In the genomic region with DNA sequence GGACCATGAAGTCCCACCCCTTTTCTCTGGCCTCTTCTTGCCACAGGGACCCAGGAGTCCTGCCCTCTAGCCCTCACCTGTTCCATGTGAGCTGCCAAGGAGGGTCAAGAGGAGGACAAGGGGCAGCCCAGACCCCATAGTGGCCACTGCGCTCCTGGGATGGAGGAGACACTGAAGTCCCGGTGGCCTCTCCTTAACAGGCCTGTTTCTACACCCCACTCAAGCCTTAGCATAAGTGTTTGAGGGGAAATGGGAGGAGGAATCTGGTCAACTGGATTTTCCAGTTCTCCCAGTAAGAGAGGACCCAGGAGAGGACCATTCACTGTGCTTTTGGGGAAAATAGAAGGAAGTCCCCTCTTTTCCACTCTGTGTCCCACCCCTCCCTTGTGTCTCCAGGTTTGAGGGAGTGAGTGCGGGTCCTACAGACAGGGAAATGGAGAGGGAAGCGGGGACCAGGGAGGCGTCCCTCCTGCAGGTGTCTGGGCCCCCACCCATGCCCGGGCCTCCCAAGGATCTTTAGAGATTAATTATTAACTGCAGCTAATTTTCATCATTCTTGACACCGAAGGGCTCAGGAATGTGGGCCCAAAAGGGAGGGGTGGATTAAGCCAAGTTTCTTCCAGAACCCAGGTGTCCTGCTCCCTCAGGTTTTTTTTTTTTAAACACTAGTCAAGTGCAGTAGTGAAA, we compare ENCODE assay signal across 37 cellular contexts. TPM values are rescaled to one million over a fixed set of nuclear protein-coding genes. Genes with fewer than 3 reads are reported as not detected.
DNase-seq lines count a peak whose midpoint lies in the region; TF ChIP-seq lines count a peak whose summit lies in the region.
"Had no signal": no experiment of that assay in that cellular context is flagged by ENCODE, and none has a peak within 500 bp of the region (broad histone marks: within the 10 kb centered on the region; RNA-seq: fewer than 3 reads in every experiment).

A gene (minus strand): TSS at position 212 of the 687 bp plus-strand sequence. CDS start 74 bp downstream, at position 138.

- TF ChIP-seq POLR2A in breast epithelium (IDR thresholded peaks at IDR 0.05) (no peak), adrenal gland (IDR thresholded peaks at IDR 0.05) (no peak)

- no peaks in the 10 kb centered on the region for H3K36me3 ChIP-seq in breast epithelium
- H3K36me3 ChIP-seq in mucosa of stomach (ENCODE audit: control insufficient read depth, insufficient read depth, low read length): no peaks in the 10 kb centered on the region
- H3K36me3 ChIP-seq in brain microvascular endothelial cell (replicated peaks): no peaks in the 10 kb centered on the region
- no peaks in the 10 kb centered on the region for H3K36me3 ChIP-seq in adrenal gland (replicated peaks in 1 of 2)
- H3K36me3 ChIP-seq: vagina had no signal

- H3K9ac ChIP-seq in mucosa of stomach (ENCODE audit: low read length): peak within 1 kb of the TSS; percentile 14

- no peaks in the 10 kb centered on the region for H3K36me3 Mint-ChIP-seq in MCF 10A (ENCODE audit: insufficient read depth, unreplicated experiment)

- BruUV-seq in MCF 10A (replicated peaks; lab: Mats Ljungman, UMichigan): no TSS peak

- H3K9me3 Mint-ChIP-seq in MCF 10A (ENCODE audit: unreplicated experiment): no peaks in the 10 kb centered on the region

- DNase-seq in MCF 10A (ENCODE audit: unreplicated experiment) (no peak), breast epithelium (ENCODE audit: low spot score in 2 of 2) (no peak), kidney glomerular epithelial cell (lab: John Stamatoyannopoulos, UW) (peak; percentile 13), GM03348 (ENCODE audit: low spot score) (no peak), brain microvascular endothelial cell (no peak), GDM1 (lab: John Stamatoyannopoulos, UW) (no peak), adrenal gland (no peak)
- DNase-seq: activated CD4-positive, alpha-beta T cell treated with anti-CD3 and anti-CD28 coated beads, Interleukin-2, amount 50 U/mL, for 4 hours; activated CD8-positive, alpha-beta memory T cell treated with anti-CD3 and anti-CD28 coated beads, Interleukin-2, amount 50 U/mL, for 4 hours; activated naive CD4-positive, alpha-beta T cell treated with anti-CD3 and anti-CD28 coated beads, Interleukin-2, amount 10 ng/mL, durations not matched to agents 7 days and 5 days; AML-193; amniotic stem cell; CD4-positive, alpha-beta memory T cell; DMS153; effector CD8-positive, alpha-beta T cell; foreskin fibroblast; heart right ventricle; KBM-7; MM.1S; naive thymus-derived CD8-positive, alpha-beta T cell; NCI-H1417; NCI-H2029 treated with DMSO at 0.1 percent for 48 hours; NCI-H2227 treated with DMSO at 0.1 percent for 48 hours; NCI-H69; SJCRH30; stimulated activated CD4-positive, alpha-beta T cell treated with anti-CD3 and anti-CD28 coated beads, Interleukin-2, amount 100 ng/mL, for 24 hours; testis had no signal

- H3K27me3 ChIP-seq in breast epithelium (no peaks in the 10 kb centered on the region), mucosa of stomach (ENCODE audit: control insufficient read depth, insufficient read depth, low read length) (no peaks in the 10 kb centered on the region), brain microvascular endothelial cell (replicated peaks) (peaks cover 3% of the 10 kb centered on the region), adrenal gland (no peaks in the 10 kb centered on the region)
- H3K27me3 ChIP-seq: SJCRH30, testis, vagina had no signal

- WGBS in adrenal gland, 4 donors: 73 to 92% (median 85%) methylated on average over 5 to 7 of the region's 7 CpGs

- CTCF ChIA-PET in MCF 10A (lab: Yijun Ruan, JAX): interaction anchor here (0.5 to 21.4 kb wide), 4 partner anchors 13 to 174 kb away, joined by 3 to 749 read pairs (median 38); a partner anchor contains a TSS

- intact Hi-C loops in MCF 10A (cut with micrococcal nuclease) (no loop called here), breast epithelium (cut with DNase I; ENCODE audit: low total_unique reads) (no loop called here), adrenal gland (cut with DNase I) (no loop called here)

- H3K4me1 ChIP-seq in breast epithelium (no peaks in the 10 kb centered on the region), mucosa of stomach (ENCODE audit: control insufficient read depth, insufficient read depth, low read length) (peaks cover 60% of the 10 kb centered on the region), adrenal gland (replicated peaks in 1 of 2) (no peaks in the 10 kb centered on the region)
- H3K4me1 ChIP-seq: SJCRH30, testis, vagina had no signal

- H3K9me3 ChIP-seq in breast epithelium: peaks cover 0 to 7% of the 10 kb centered on the region in 2 donors
- peaks cover 6% of the 10 kb centered on the region for H3K9me3 ChIP-seq in mucosa of stomach (ENCODE audit: control insufficient read depth, low read length)
- H3K9me3 ChIP-seq in adrenal gland (replicated peaks in 1 of 3): no peaks in the 10 kb centered on the region
- H3K9me3 ChIP-seq: SJCRH30, testis, vagina had no signal

- no peaks in the 10 kb centered on the region for H3K27me3 Mint-ChIP-seq in MCF 10A (ENCODE audit: insufficient read depth, unreplicated experiment)
- H3K27me3 Mint-ChIP-seq: CD4-positive, alpha-beta memory T cell had no signal

- peak within 1 kb of the TSS; percentile 83 for H3K27ac Mint-ChIP-seq in MCF 10A (ENCODE audit: low read depth, unreplicated experiment)
- H3K27ac Mint-ChIP-seq: activated naive CD4-positive, alpha-beta T cell treated with anti-CD3 and anti-CD28 coated beads, Interleukin-2, amount 10 ng/mL, durations not matched to agents 7 days and 5 days; activated T-helper 1 cell treated with anti-CD3 and anti-CD28 coated beads, Interleukin-12 subunit alpha, Interleukin-12 subunit beta, Interleukin-2, Interleukin-4 antibody, amounts not matched to agents 30 ng/mL and 10 ng/mL and 1 ng/mL, durations not matched to agents 14 hours and 24 hours and 36 hours; WTC11 had no signal

- POLR2A ChIA-PET in MCF 10A (lab: Yijun Ruan, JAX): no interaction called here

- H3K4me1 Mint-ChIP-seq in MCF 10A (ENCODE audit: insufficient read depth, unreplicated experiment): peaks cover 44% of the 10 kb centered on the region
- H3K4me1 Mint-ChIP-seq: activated naive CD4-positive, alpha-beta T cell treated with anti-CD3 and anti-CD28 coated beads, Interleukin-2, amount 10 ng/mL, durations not matched to agents 7 days and 5 days had no signal

- H3K4me3 Mint-ChIP-seq in MCF 10A (ENCODE audit: unreplicated experiment): no peak within 1 kb of the TSS
- H3K4me3 Mint-ChIP-seq: activated naive CD4-positive, alpha-beta T cell treated with anti-CD3 and anti-CD28 coated beads, Interleukin-2, amount 10 ng/mL, durations not matched to agents 7 days and 5 days; activated T-helper 1 cell treated with anti-CD3 and anti-CD28 coated beads, Interleukin-12 subunit alpha, Interleukin-12 subunit beta, Interleukin-2, Interleukin-4 antibody, amounts not matched to agents 30 ng/mL and 10 ng/mL and 1 ng/mL, durations not matched to agents 14 hours and 24 hours and 36 hours; CD4-positive, alpha-beta memory T cell; naive thymus-derived CD8-positive, alpha-beta T cell; WTC11 had no signal

- H3K27ac ChIP-seq in breast epithelium: no peak within 1 kb of the TSS
- H3K27ac ChIP-seq in brain microvascular endothelial cell: no peak within 1 kb of the TSS
- H3K27ac ChIP-seq in adrenal gland: no peak within 1 kb of the TSS
- H3K27ac ChIP-seq: 22Rv1, heart right ventricle, SJCRH30, testis, vagina had no signal

- TF ChIP-seq CTCF in MCF 10A (IDR thresholded peaks at IDR 0.05; ENCODE audit: unreplicated experiment) (no peak), breast epithelium (IDR thresholded peaks at IDR 0.05) (no peak), brain microvascular endothelial cell (IDR thresholded peaks at IDR 0.05; ENCODE audit: low read depth, low read length, missing control alignments) (no peak), adrenal gland (IDR thresholded peaks at IDR 0.05) (no peak)

- in situ Hi-C loops in brain microvascular endothelial cell (cut with HindIII; ENCODE audit: low pct_ligation_motif_present, low sequenced_read_pairs): no loop called here

- H3K4me3 ChIP-seq in breast epithelium (no peak within 1 kb of the TSS), mucosa of stomach (ENCODE audit: low read length) (peak within 1 kb of the TSS; percentile 2), brain microvascular endothelial cell (ENCODE audit: low read depth, low read length) (no peak within 1 kb of the TSS), adrenal gland (no peak within 1 kb of the TSS)
- H3K4me3 ChIP-seq: heart right ventricle, SJCRH30, testis, vagina had no signal

RNA-seq across cellular contexts. Expression of the gene that starts here (rescaled TPM):
- not detected in 2 replicates for total RNA-seq in MCF 10A (2022)
- not detected for total RNA-seq in breast epithelium
- 1 to 10 TPM in 1 of 8 donors, under 1 TPM in 1, not detected in 6; 0.38 to 1.5 TPM for total RNA-seq in adrenal gland
- polyA plus RNA-seq in adrenal gland: under 1 TPM in 2 of 3 donors, not detected in 1; 0.20 to 0.24 TPM
- total RNA-seq: activated T-helper 1 cell treated with anti-CD3 and anti-CD28 coated beads, Interleukin-12 subunit alpha, Interleukin-12 subunit beta, Interleukin-2, Interleukin-4 antibody, amounts not matched to agents 30 ng/mL and 10 ng/mL and 1 ng/mL, durations not matched to agents 14 hours and 24 hours and 36 hours; bronchial epithelial cell; G401; heart right ventricle; HT1080; mesenteric fat pad; naive thymus-derived CD8-positive, alpha-beta T cell; osteocyte; SJCRH30; testis; vagina; WTC11 had no signal
- polyA plus RNA-seq: CD4-positive, alpha-beta memory T cell; heart right ventricle had no signal
